ENCODE assay signal across 9 cellular contexts in the genomic region with DNA sequence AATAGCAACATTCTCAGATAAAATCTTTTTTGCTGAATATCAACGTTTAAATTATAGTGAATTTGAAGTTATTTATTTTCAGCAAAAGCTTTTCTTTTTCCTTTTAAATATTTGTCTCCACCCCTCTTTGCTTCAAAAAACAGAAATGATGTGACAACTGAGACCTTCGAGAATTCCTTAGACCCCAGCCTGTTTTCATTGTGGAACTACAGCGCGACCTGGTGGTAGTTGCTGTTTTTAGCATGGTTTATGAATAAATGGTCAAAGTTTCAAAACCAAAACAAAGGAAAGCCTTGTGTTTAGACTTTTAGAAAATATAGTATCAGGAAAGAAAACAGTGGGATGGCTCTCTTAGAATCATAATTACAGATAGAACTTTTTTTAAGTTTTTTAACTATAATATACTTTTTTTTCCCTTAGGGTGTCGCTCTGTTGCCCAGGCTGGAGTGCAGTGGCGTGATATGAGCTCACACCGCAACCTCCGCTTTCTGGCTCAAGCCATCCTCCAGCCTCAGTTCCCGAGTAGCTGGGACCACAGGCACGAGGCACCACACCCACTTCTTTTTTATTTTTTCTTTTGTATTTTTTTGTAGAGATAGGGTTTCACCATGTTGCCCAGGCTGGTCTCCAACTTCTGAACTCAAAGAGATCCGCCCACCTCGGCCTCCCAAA. TPM values are rescaled to one million over a fixed set of nuclear protein-coding genes. Genes with fewer than 3 reads are reported as not detected.
A peak's percentile ranks its signal among the peaks of the same experiment; 100 is the strongest.
DNase-seq lines count a peak whose midpoint lies in the region; ATAC-seq and TF ChIP-seq lines count a peak whose summit lies in the region.
"Had no signal": no experiment of that assay in that cellular context is flagged by ENCODE, and none has a peak within 500 bp of the region (broad histone marks: within the 10 kb centered on the region; RNA-seq: fewer than 3 reads in every experiment).

No MANE protein-coding gene starts in this region.

- peak; percentile 46 for ATAC-seq in HG02938 (IDR thresholded peaks at IDR 0.05; ENCODE audit: unreplicated experiment)

- TF ChIP-seq CTCF in fibroblast of villous mesenchyme (IDR thresholded peaks at IDR 0.05; ENCODE audit: insufficient read depth, low read depth, low read length) (peak; percentile 87), osteocyte (IDR thresholded peaks at IDR 0.05) (peak; percentile 87)

- peaks cover 2% of the 10 kb centered on the region for H3K36me3 Mint-ChIP-seq in osteocyte (ENCODE audit: unreplicated experiment)

- H3K4me3 Mint-ChIP-seq in osteocyte (ENCODE audit: unreplicated experiment): peak overlapping the region; percentile 7
- H3K4me3 Mint-ChIP-seq: CD8-positive, alpha-beta memory T cell had no signal

- peak overlapping the region; percentile 87 for H3K27ac Mint-ChIP-seq in osteocyte (ENCODE audit: unreplicated experiment)

- H3K4me1 Mint-ChIP-seq in osteocyte (ENCODE audit: unreplicated experiment): peaks cover 48% of the 10 kb centered on the region

- H3K4me3 ChIP-seq in fibroblast of villous mesenchyme (ENCODE audit: low read depth, low read length): no peak overlapping the region

- no peaks in the 10 kb centered on the region for H3K27me3 Mint-ChIP-seq in osteocyte (ENCODE audit: unreplicated experiment)

- H3K9me3 Mint-ChIP-seq in osteocyte (ENCODE audit: unreplicated experiment): peaks cover 2% of the 10 kb centered on the region

- DNase-seq in NCI-H2081 (lab: John Stamatoyannopoulos, UW) (peak; percentile 21 to 33), NCI-H2081 treated with DMSO at 0.1 percent for 48 hours (lab: John Stamatoyannopoulos, UW) (no peak), NCI-H748 treated with DMSO at 0.1 percent for 48 hours (lab: John Stamatoyannopoulos, UW) (peak; percentile 2), activated T-cell treated with anti-CD3 and anti-CD28 coated beads for 4 hours (peak; percentile 14), fibroblast of villous mesenchyme (ENCODE audit: low read depth) (peak; percentile 66), osteocyte (ENCODE audit: extremely low spot score, unreplicated experiment) (peak; percentile 89), NCI-H187 treated with DMSO at 0.1 percent for 48 hours (lab: John Stamatoyannopoulos, UW) (no peak)

RNA-seq across cellular contexts. Expression of gene TMEM184C, which starts 26.8 kb away (rescaled TPM):
- total RNA-seq in fibroblast of villous mesenchyme (27.7 and 44.9 TPM in 2 replicates), osteocyte (39.7 and 45.5 TPM in 2 replicates)

Comparison
In these comparisons a context has a peak if more than half of its experiments do, and no peak if none do; other contexts are left out.
1. DNase-seq: peak in NCI-H2081 (2 of 2), NCI-H748 treated with DMSO at 0.1 percent for 48 hours (single experiment), activated T-cell treated with anti-CD3 and anti-CD28 coated beads for 4 hours (single experiment), fibroblast of villous mesenchyme (single experiment) and osteocyte (single experiment); none in NCI-H2081 treated with DMSO at 0.1 percent for 48 hours (single experiment) and NCI-H187 treated with DMSO at 0.1 percent for 48 hours (single experiment).